In genomic region chr14:64012003-64012402, GRCh38 we compare ENCODE assay signal across 15 cellular contexts.
A peak's percentile ranks its signal among the peaks of the same experiment; 100 is the strongest.
DNase-seq lines count a peak whose midpoint lies in the region; ATAC-seq and TF ChIP-seq lines count a peak whose summit lies in the region.
"Had no signal": no experiment of that assay in that cellular context is flagged by ENCODE, and none has a peak within 500 bp of the region (broad histone marks: within the 10 kb centered on the region; RNA-seq: fewer than 3 reads in every experiment).

No MANE protein-coding gene starts in this region.

- H3K4me3 Mint-ChIP-seq in activated T-cell treated with anti-CD3 and anti-CD28 coated beads, Interleukin-2, amount 50 U/mL, for 72 hours, result no peak overlapping the region
- H3K4me3 Mint-ChIP-seq in GM23338, result no peak overlapping the region
- no peak overlapping the region for H3K4me3 Mint-ChIP-seq in central memory CD8-positive, alpha-beta T cell
- H3K4me3 Mint-ChIP-seq in progenitor cell of endocrine pancreas (ENCODE audit: low read depth), result no peak overlapping the region
- H3K4me3 Mint-ChIP-seq in T-cell, result no peak overlapping the region
- H3K4me3 Mint-ChIP-seq in activated CD4-positive, alpha-beta memory T cell treated with anti-CD3 and anti-CD28 coated beads for 36 hours, result no peak overlapping the region

- H3K27me3 ChIP-seq in GM23338 (ENCODE audit: insufficient read depth), result no peaks in the 10 kb centered on the region
- H3K27me3 ChIP-seq in right atrium auricular region, result no peaks in the 10 kb centered on the region
- H3K27me3 ChIP-seq: BLaER1 had no signal

- H3K27ac Mint-ChIP-seq in activated T-cell treated with anti-CD3 and anti-CD28 coated beads, Interleukin-2, amount 50 U/mL, for 72 hours, result peak overlapping the region; percentile 59
- H3K27ac Mint-ChIP-seq in GM23338 (peak overlapping the region; percentile 24; the same call in 1 of the 2 replicates), progenitor cell of endocrine pancreas (peak overlapping the region; percentile 40), T-cell (no peak overlapping the region)
- H3K27ac Mint-ChIP-seq in central memory CD8-positive, alpha-beta T cell (ENCODE audit: low read depth), result peak overlapping the region; percentile 60
- no peak overlapping the region for H3K27ac Mint-ChIP-seq in activated CD4-positive, alpha-beta memory T cell treated with anti-CD3 and anti-CD28 coated beads for 36 hours

- CTCF ChIA-PET in T-cell (lab: Charles Lee), result no interaction called here
- CTCF ChIA-PET in activated CD4-positive, alpha-beta memory T cell treated with anti-CD3 and anti-CD28 coated beads for 36 hours (lab: Charles Lee), result interaction anchor here (1.0 to 2.0 kb wide), 5 partner anchors 11 to 291 kb away, joined by 3 to 14 read pairs (median 4); no protein-coding TSS in a partner anchor

- POLR2A ChIA-PET in T-cell (lab: Charles Lee), result interaction anchor here (0.6 to 0.8 kb wide), 2 partner anchors 90 to 359 kb away, joined by 3 to 13 read pairs; no protein-coding TSS in a partner anchor
- POLR2A ChIA-PET in activated CD4-positive, alpha-beta memory T cell treated with anti-CD3 and anti-CD28 coated beads for 36 hours (lab: Charles Lee), result no interaction called here

- peaks cover 0 to 6% of the 10 kb centered on the region in 2 donors for H3K9me3 ChIP-seq in right atrium auricular region
- H3K9me3 ChIP-seq: BLaER1 had no signal

- no peak overlapping the region for H3K4me2 ChIP-seq in GM23338
- H3K4me2 ChIP-seq: BLaER1 had no signal

- TF ChIP-seq CTCF in GM23338 (conservative IDR thresholded peaks at IDR 0.05; ENCODE audit: low read depth in 2 of 2), result no peak
- no peak for TF ChIP-seq CTCF in progenitor cell of endocrine pancreas (IDR thresholded peaks at IDR 0.05; ENCODE audit: unreplicated experiment)
- TF ChIP-seq CTCF in right atrium auricular region (IDR thresholded peaks at IDR 0.05), result no peak

- no peaks in the 10 kb centered on the region for H3K27me3 Mint-ChIP-seq in activated T-cell treated with anti-CD3 and anti-CD28 coated beads, Interleukin-2, amount 50 U/mL, for 72 hours (ENCODE audit: low read depth)
- H3K27me3 Mint-ChIP-seq in GM23338 (ENCODE audit: insufficient read depth, low read depth, poor library complexity) (peaks cover 2% of the 10 kb centered on the region), progenitor cell of endocrine pancreas (no peaks in the 10 kb centered on the region), T-cell (no peaks in the 10 kb centered on the region)
- no peaks in the 10 kb centered on the region for H3K27me3 Mint-ChIP-seq in central memory CD8-positive, alpha-beta T cell
- H3K27me3 Mint-ChIP-seq in activated CD4-positive, alpha-beta memory T cell treated with anti-CD3 and anti-CD28 coated beads for 36 hours, result no peaks in the 10 kb centered on the region

- intact Hi-C loops in activated CD4-positive, alpha-beta memory T cell treated with anti-CD3 and anti-CD28 coated beads for 36 hours (cut with micrococcal nuclease), result loop anchor here (5.0 kb wide), 1 partner anchor 110 kb away; no protein-coding TSS in a partner anchor

- no peaks in the 10 kb centered on the region for H3F3A ChIP-seq in GM23338 (replicated peaks; ENCODE audit: low read depth)

- no peak for DNase-seq in activated T-cell treated with anti-CD3 and anti-CD28 coated beads, Interleukin-2, amount 50 U/mL, for 72 hours
- no peak for DNase-seq in activated T-cell treated with anti-CD3 and anti-CD28 coated beads, Interleukin-2, amount 50 U/mL, for 1 hour
- DNase-seq in GM23338 (ENCODE audit: low spot score) (no peak), progenitor cell of endocrine pancreas (ENCODE audit: low spot score, unreplicated experiment) (no peak), T-cell (no peak), right atrium auricular region (ENCODE audit: low spot score) (no peak)
- DNase-seq in central memory CD8-positive, alpha-beta T cell (ENCODE audit: low spot score in 2 of 2), result no peak
- DNase-seq in activated CD4-positive, alpha-beta memory T cell treated with anti-CD3 and anti-CD28 coated beads for 36 hours, result no peak
- DNase-seq: 8988T, AML-193, Calu3, DMS 273 treated with DMSO at 0.1 percent for 48 hours, GM23248, H7 had no signal

- H3K4me1 ChIP-seq in GM23338 (ENCODE audit: insufficient read depth) (no peaks in the 10 kb centered on the region), right atrium auricular region (no peaks in the 10 kb centered on the region)
- H3K4me1 ChIP-seq: BLaER1 had no signal

- peaks cover 6% of the 10 kb centered on the region for H3K4me1 Mint-ChIP-seq in activated T-cell treated with anti-CD3 and anti-CD28 coated beads, Interleukin-2, amount 50 U/mL, for 72 hours (ENCODE audit: low read depth)
- no peaks in the 10 kb centered on the region for H3K4me1 Mint-ChIP-seq in GM23338
- H3K4me1 Mint-ChIP-seq in central memory CD8-positive, alpha-beta T cell, result peaks cover 7% of the 10 kb centered on the region
- no peaks in the 10 kb centered on the region for H3K4me1 Mint-ChIP-seq in progenitor cell of endocrine pancreas (ENCODE audit: low read depth)
- H3K4me1 Mint-ChIP-seq in T-cell, result no peaks in the 10 kb centered on the region
- H3K4me1 Mint-ChIP-seq in activated CD4-positive, alpha-beta memory T cell treated with anti-CD3 and anti-CD28 coated beads for 36 hours (ENCODE audit: low read depth), result peaks cover 9% of the 10 kb centered on the region

- H3K9me2 ChIP-seq in GM23338 (ENCODE audit: insufficient read depth), result no peaks in the 10 kb centered on the region

- H3K79me2 ChIP-seq in GM23338 (replicated peaks; ENCODE audit: insufficient read depth), result no peaks in the 10 kb centered on the region

- H3K9me3 Mint-ChIP-seq in activated T-cell treated with anti-CD3 and anti-CD28 coated beads, Interleukin-2, amount 50 U/mL, for 72 hours, result peaks cover 0 to 1% of the 10 kb centered on the region in 2 donors
- H3K9me3 Mint-ChIP-seq in GM23338 (no peaks in the 10 kb centered on the region; the same call in 2 of the 3 replicates), progenitor cell of endocrine pancreas (ENCODE audit: low read depth) (peaks cover 7% of the 10 kb centered on the region), T-cell (no peaks in the 10 kb centered on the region)
- H3K9me3 Mint-ChIP-seq in central memory CD8-positive, alpha-beta T cell, result no peaks in the 10 kb centered on the region
- H3K9me3 Mint-ChIP-seq in activated CD4-positive, alpha-beta memory T cell treated with anti-CD3 and anti-CD28 coated beads for 36 hours, result peaks cover 6% of the 10 kb centered on the region

- H3K36me3 ChIP-seq in GM23338 (ENCODE audit: insufficient read depth), result no peaks in the 10 kb centered on the region
- H3K36me3 ChIP-seq in right atrium auricular region, result no peaks in the 10 kb centered on the region

- H2AFZ ChIP-seq in GM23338, result no peak overlapping the region
- H2AFZ ChIP-seq: GM23248 had no signal

- H3K27ac ChIP-seq in GM23338 (ENCODE audit: low read depth), result no peak overlapping the region
- no peak overlapping the region for H3K27ac ChIP-seq in right atrium auricular region
- H3K27ac ChIP-seq: BLaER1, GM23248 had no signal

- H3K4me3 ChIP-seq in GM23338, result no peak overlapping the region
- no peak overlapping the region for H3K4me3 ChIP-seq in right atrium auricular region
- H3K4me3 ChIP-seq: BLaER1, GM23248 had no signal

- ATAC-seq in activated T-cell treated with anti-CD3 and anti-CD28 coated beads, Interleukin-2, amount 50 U/mL, for 72 hours (replicated peaks in 1 of 2), result no peak
- ATAC-seq in GM23338, result no peak
- no peak for ATAC-seq in central memory CD8-positive, alpha-beta T cell (replicated peaks; ENCODE audit: extremely low read depth, poor library complexity, severe bottlenecking)
- no peak for ATAC-seq in T-cell (replicated peaks in 1 of 4)

- H4K20me1 ChIP-seq in GM23338 (replicated peaks; ENCODE audit: insufficient read depth), result 0 out of 2 replicates have a peak, but pooled peaks cover 3% of the 10 kb centered on the region
- H4K20me1 ChIP-seq: BLaER1 had no signal

- peaks cover 6 to 8% of the 10 kb centered on the region in 2 donors for H3K36me3 Mint-ChIP-seq in activated T-cell treated with anti-CD3 and anti-CD28 coated beads, Interleukin-2, amount 50 U/mL, for 72 hours (ENCODE audit: insufficient read depth in 2 of 2)
- peaks cover 16% of the 10 kb centered on the region; the same call in 2 of the 3 replicates for H3K36me3 Mint-ChIP-seq in GM23338 (ENCODE audit: low read depth)
- peaks cover 38% of the 10 kb centered on the region for H3K36me3 Mint-ChIP-seq in central memory CD8-positive, alpha-beta T cell (ENCODE audit: insufficient read depth)
- H3K36me3 Mint-ChIP-seq in progenitor cell of endocrine pancreas (ENCODE audit: insufficient read depth), result peaks cover 30% of the 10 kb centered on the region
- H3K36me3 Mint-ChIP-seq in T-cell, result peaks cover 55% of the 10 kb centered on the region
- peaks cover 20% of the 10 kb centered on the region for H3K36me3 Mint-ChIP-seq in activated CD4-positive, alpha-beta memory T cell treated with anti-CD3 and anti-CD28 coated beads for 36 hours

TF ChIP-seq in GM23338, 12 proteins besides CTCF, POLR2A, EP300 and RAD21 (continues in another document):
- TF ChIP-seq, protein P1, sequence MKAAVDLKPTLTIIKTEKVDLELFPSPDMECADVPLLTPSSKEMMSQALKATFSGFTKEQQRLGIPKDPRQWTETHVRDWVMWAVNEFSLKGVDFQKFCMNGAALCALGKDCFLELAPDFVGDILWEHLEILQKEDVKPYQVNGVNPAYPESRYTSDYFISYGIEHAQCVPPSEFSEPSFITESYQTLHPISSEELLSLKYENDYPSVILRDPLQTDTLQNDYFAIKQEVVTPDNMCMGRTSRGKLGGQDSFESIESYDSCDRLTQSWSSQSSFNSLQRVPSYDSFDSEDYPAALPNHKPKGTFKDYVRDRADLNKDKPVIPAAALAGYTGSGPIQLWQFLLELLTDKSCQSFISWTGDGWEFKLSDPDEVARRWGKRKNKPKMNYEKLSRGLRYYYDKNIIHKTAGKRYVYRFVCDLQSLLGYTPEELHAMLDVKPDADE (IDR thresholded peaks at IDR 0.05), result no peak
- TF ChIP-seq NANOG (IDR thresholded peaks at IDR 0.05; ENCODE audit: borderline replicate concordance) (no peak), ZNF331 (CRISPR knock-in tag; IDR thresholded peaks at IDR 0.05; ENCODE audit: low read depth) (no peak), STAT1 (IDR thresholded peaks at IDR 0.05; ENCODE audit: unreplicated experiment) (no peak), ZNF114 (CRISPR knock-in tag; IDR thresholded peaks at IDR 0.05) (no peak), EZH2 (IDR thresholded peaks at IDR 0.05; ENCODE audit: low read depth, unreplicated experiment) (no peak), JUNB (IDR thresholded peaks at IDR 0.05; ENCODE audit: unreplicated experiment) (no peak), CREB1 (CRISPR knock-in tag; IDR thresholded peaks at IDR 0.05; ENCODE audit: low read depth) (no peak)

Comparison
In these comparisons a context has a peak if more than half of its experiments do, and no peak if none do; other contexts are left out.
1. H3K27ac Mint-ChIP-seq: peak in activated T-cell treated with anti-CD3 and anti-CD28 coated beads, Interleukin-2, amount 50 U/mL, for 72 hours (single experiment), GM23338 (single experiment), central memory CD8-positive, alpha-beta T cell (single experiment) and progenitor cell of endocrine pancreas (single experiment); none in T-cell (0 of 2) and activated CD4-positive, alpha-beta memory T cell treated with anti-CD3 and anti-CD28 coated beads for 36 hours (single experiment).